ENCODE assay signal across 15 cellular contexts in genomic region chr4:153539058-153539826, GRCh38.
DNase-seq lines count a peak whose midpoint lies in the region; ATAC-seq, FAIRE-seq and TF ChIP-seq lines count a peak whose summit lies in the region.
"Had no signal": no experiment of that assay in that cellular context is flagged by ENCODE, and none has a peak within 500 bp of the region (broad histone marks: within the 10 kb centered on the region; RNA-seq: fewer than 3 reads in every experiment).

No MANE protein-coding gene starts in this region.

- CTCF ChIA-PET in H1 (lab: Charles Lee; ENCODE audit: partially characterized antibody) = interaction anchor here (0.7 to 0.9 kb wide), 3 partner anchors 8 to 340 kb away, joined by 3 read pairs; no protein-coding TSS in a partner anchor

- POLR2A ChIA-PET in H1 (lab: Charles Lee; ENCODE audit: partially characterized antibody) = interaction anchor here (0.6 kb wide), 1 partner anchor 125 kb away, joined by 4 read pairs; no protein-coding TSS in a partner anchor

- no peak for TF ChIP-seq RAD21 in H1 (IDR thresholded peaks at IDR 0.05 in 1 of 2, conservative IDR thresholded peaks at IDR 0.05 in 1 of 2; ENCODE audit: low read depth in 2 of 2, low read length in 2 of 2)

- no peak overlapping the region for H2BK20ac ChIP-seq in H1 (ENCODE audit: low read length)

- no peak overlapping the region for H2BK120ac ChIP-seq in H1 (replicated peaks; ENCODE audit: low read depth, low read length)

- no peak overlapping the region for H3K56ac ChIP-seq in H1 (replicated peaks; ENCODE audit: insufficient read length, low read depth, low read length)

- peaks cover 2% of the 10 kb centered on the region for H3K79me1 ChIP-seq in H1 (ENCODE audit: low read depth, low read length)

- no peaks in the 10 kb centered on the region for H4K20me1 ChIP-seq in H1 (replicated peaks in 1 of 2; ENCODE audit: control insufficient read depth in 1 of 2, insufficient read depth in 2 of 2, low read length in 2 of 2)

- H3K9me3 ChIP-seq in H1 (ENCODE audit: insufficient read depth in 2 of 2, low read depth in 1 of 2, low read length in 1 of 2) = no peaks in the 10 kb centered on the region
- H3K9me3 ChIP-seq in mesodermal cell (ENCODE audit: control insufficient read depth, low read length) = peaks cover 7% of the 10 kb centered on the region

- WGBS in H1 (ENCODE audit: extremely low coverage in 1 of 2, insufficient coverage in 1 of 2, insufficient read length in 1 of 2, insufficient replicate concordance in 2 of 2, low coverage in 1 of 2, low lambda C conversion rate in 2 of 2, missing lambda C conversion rate in 1 of 2), 2 experiments = 78% methylated on average over 5 of the region's 5 CpGs; no CpG with 5 or more reads in 1 of the 2 experiments
- WGBS in mesodermal cell (ENCODE audit: insufficient coverage in 2 of 2), 2 experiments = 80 to 85% methylated on average over 2 to 4 of the region's 5 CpGs

- no peak overlapping the region for H3K4me3 Mint-ChIP-seq in type B pancreatic cell

- ATAC-seq in GM21423 (IDR thresholded peaks at IDR 0.05; ENCODE audit: unreplicated experiment) = no peak
- ATAC-seq: PC-3 had no signal

- no peak for TF ChIP-seq POLR2A in H1 (IDR thresholded peaks at IDR 0.05; ENCODE audit: control extremely low read depth in 1 of 2, low read depth in 2 of 2, low read length in 2 of 2)

- H3K4me2 ChIP-seq in H1 (ENCODE audit: insufficient read depth in 1 of 2, low read depth in 2 of 2, low read length in 2 of 2) = no peak overlapping the region

- H3K27me3 ChIP-seq in H1 (replicated peaks in 1 of 4; ENCODE audit: control insufficient read depth in 3 of 4, extremely low read depth in 1 of 4, insufficient read depth in 3 of 4, low read length in 3 of 4) = no peaks in the 10 kb centered on the region

- H2BK12ac ChIP-seq in H1 (ENCODE audit: low read depth, low read length) = no peak overlapping the region

- H3K14ac ChIP-seq in H1 (ENCODE audit: insufficient read length) = no peak overlapping the region

- no peaks in the 10 kb centered on the region for H3K23me2 ChIP-seq in H1 (ENCODE audit: low read depth, low read length)

- H3K23ac ChIP-seq in H1 (ENCODE audit: insufficient read length) = no peak overlapping the region

- no peaks in the 10 kb centered on the region; a peak in 1 of 8 replicates for H3K36me3 ChIP-seq in H1 (ENCODE audit: control insufficient read depth in 2 of 4, insufficient read depth in 4 of 4, low read length in 3 of 4)
- peaks cover 8% of the 10 kb centered on the region for H3K36me3 ChIP-seq in mesodermal cell (ENCODE audit: control insufficient read depth, insufficient read depth, low read length)

- no peak overlapping the region for H3K9ac ChIP-seq in H1 (replicated peaks in 1 of 4; ENCODE audit: extremely low read depth in 1 of 4, low read depth in 3 of 4, low read length in 3 of 4)

- H3K4ac ChIP-seq in H1 (replicated peaks; ENCODE audit: insufficient read length, low read depth, low read length) = no peak overlapping the region

- no peaks in the 10 kb centered on the region for H3K9me3 Mint-ChIP-seq in type B pancreatic cell

- H3K4me1 Mint-ChIP-seq in type B pancreatic cell (ENCODE audit: unreplicated experiment) = peaks cover 25% of the 10 kb centered on the region

- H3K79me2 ChIP-seq in H1 (ENCODE audit: control insufficient read depth in 1 of 2, insufficient read depth in 2 of 2, low read length in 2 of 2) = peaks cover 0 to 26% of the 10 kb centered on the region in 2 experiments; a peak in 2 of 4 replicates

- TF ChIP-seq EP300 in H1 (IDR thresholded peaks at IDR 0.05; ENCODE audit: borderline replicate concordance in 1 of 2, low read depth in 2 of 2, low read length in 2 of 2) = no peak

- DNase-seq in DMS 273 (lab: John Stamatoyannopoulos, UW; ENCODE audit: unreplicated experiment) (peak; percentile 55), DMS 273 treated with DMSO at 0.1 percent for 48 hours (lab: John Stamatoyannopoulos, UW) (no peak), H1 (ENCODE audit: low read depth in 1 of 2, low spot score in 2 of 2) (no peak), type B pancreatic cell (ENCODE audit: extremely low spot score, unreplicated experiment) (no peak), GDM1 (lab: John Stamatoyannopoulos, UW) (no peak)
- DNase-seq: effector CD4-positive, alpha-beta T cell; GOT3; NCI-H1930; PC-3; stimulated activated CD4-positive, alpha-beta T cell treated with anti-CD3 and anti-CD28 coated beads, Interleukin-4, amount 100 ng/mL, for 24 hours had no signal

- H2BK5ac ChIP-seq in H1 (ENCODE audit: low read depth, low read length) = no peak overlapping the region

- no peak overlapping the region for H4K5ac ChIP-seq in H1 (ENCODE audit: insufficient read length, low read depth, low read length)

- H2AFZ ChIP-seq in H1 (ENCODE audit: low read length) = no peak overlapping the region

- 0 out of 2 replicates have a peak overlapping the region, but pooled peaks have one; percentile 34 for H3K18ac ChIP-seq in H1 (ENCODE audit: extremely low read depth, low read length)

- no peak for TF ChIP-seq CTCF in H1 (IDR thresholded peaks at IDR 0.05; ENCODE audit: control extremely low read depth in 1 of 3, insufficient read depth in 1 of 3, low read depth in 1 of 3, low read length in 3 of 3)
- TF ChIP-seq CTCF in type B pancreatic cell (conservative IDR thresholded peaks at IDR 0.05) = no peak

- FAIRE-seq in H1 (lab: Jason Lieb, UNC) = no peak
- FAIRE-seq: TTC549 had no signal

- H4K91ac ChIP-seq in H1 (replicated peaks; ENCODE audit: insufficient read length, low read length) = no peak overlapping the region

- H3K36me3 Mint-ChIP-seq in type B pancreatic cell = peaks cover 11% of the 10 kb centered on the region

- H3K27ac Mint-ChIP-seq in type B pancreatic cell = no peak overlapping the region

- no peak overlapping the region for H2AK5ac ChIP-seq in H1 (ENCODE audit: low read depth, low read length)

- no peak overlapping the region for H4K8ac ChIP-seq in H1 (ENCODE audit: extremely low read depth, insufficient read depth, low read length)

- no peaks in the 10 kb centered on the region for H3K27me3 Mint-ChIP-seq in type B pancreatic cell

- no peak overlapping the region for H2BK15ac ChIP-seq in H1 (ENCODE audit: low read length)

- H3K27ac ChIP-seq in H1 (ENCODE audit: low read depth, low read length) (no peak overlapping the region), mesodermal cell (ENCODE audit: low read depth, low read length, severe bottlenecking) (peak overlapping the region; percentile 71), temporal lobe (ENCODE audit: low read depth, low read length) (peak overlapping the region; percentile 77)
- H3K27ac ChIP-seq: 22Rv1 had no signal

- H3K4me3 ChIP-seq in H1 (ENCODE audit: extremely low read depth in 1 of 4, insufficient read depth in 2 of 4, low read depth in 3 of 4, low read length in 4 of 4) (no peak overlapping the region), mesodermal cell (ENCODE audit: extremely low read depth, insufficient read depth, low read length, poor library complexity, severe bottlenecking) (no peak overlapping the region)

- H3K4me1 ChIP-seq in H1 (replicated peaks in 1 of 4; ENCODE audit: control insufficient read depth in 3 of 4, insufficient read depth in 4 of 4, low read length in 3 of 4) = peaks cover 13 to 26% (median 23%) of the 10 kb centered on the region in 4 experiments
- peaks cover 22% of the 10 kb centered on the region for H3K4me1 ChIP-seq in mesodermal cell (ENCODE audit: control insufficient read depth, insufficient read depth, low read length, poor library complexity, severe bottlenecking)

TF ChIP-seq in H1, 55 proteins besides CTCF, POLR2A, EP300 and RAD21:
- TF ChIP-seq CHD2 (IDR thresholded peaks at IDR 0.05; ENCODE audit: low read length) (no peak), TAF7 (optimal IDR thresholded peaks at IDR 0.05; ENCODE audit: borderline replicate concordance, low read depth, low read length) (no peak), BCL11A (IDR thresholded peaks at IDR 0.05; ENCODE audit: low read depth in 2 of 2, low read length in 2 of 2) (no peak), CTBP2 (IDR thresholded peaks at IDR 0.05; ENCODE audit: borderline replicate concordance, insufficient read depth, insufficient read length, low read length) (no peak), SP4 (IDR thresholded peaks at IDR 0.05; ENCODE audit: low read length) (no peak), YY1 (IDR thresholded peaks at IDR 0.05; ENCODE audit: low read depth, low read length) (no peak), JUND (IDR thresholded peaks at IDR 0.05; ENCODE audit: low read length) (no peak), ATF2 (IDR thresholded peaks at IDR 0.05; ENCODE audit: low read length) (no peak), MAFK (IDR thresholded peaks at IDR 0.05; ENCODE audit: low read depth, low read length) (no peak), HDAC6 (IDR thresholded peaks at IDR 0.05; ENCODE audit: low read depth, low read length) (no peak), ATF3 (IDR thresholded peaks at IDR 0.05; ENCODE audit: insufficient read depth, low read depth, low read length) (no peak), GTF2F1 (IDR thresholded peaks at IDR 0.05; ENCODE audit: borderline replicate concordance, low read depth, low read length) (no peak), TEAD4 (IDR thresholded peaks at IDR 0.05; ENCODE audit: low read depth, low read length) (no peak), BACH1 (IDR thresholded peaks at IDR 0.05; ENCODE audit: low read length) (no peak), RFX5 (IDR thresholded peaks at IDR 0.05; ENCODE audit: borderline replicate concordance, low read depth, low read length) (no peak), KDM4A (IDR thresholded peaks at IDR 0.05; ENCODE audit: low read depth, low read length, severe bottlenecking) (no peak)
